ENCODE assay signal across 1 cellular context in genomic region chr19:926595-927043, GRCh38.
TF ChIP-seq lines count a peak whose summit lies in the region.

No MANE protein-coding gene starts in this region.

TF ChIP-seq in K562, 482 proteins besides CTCF, POLR2A, EP300 and RAD21 (continues in another document):
- TF ChIP-seq SMARCC2 (IDR thresholded peaks at IDR 0.05; ENCODE audit: low read depth) = no peak
- TF ChIP-seq HINFP (tag; conservative IDR thresholded peaks at IDR 0.05; ENCODE audit: low read depth) = no peak
- no peak for TF ChIP-seq EP400 (IDR thresholded peaks at IDR 0.05)
- peak; percentile 67 for TF ChIP-seq RBFOX2 (IDR thresholded peaks at IDR 0.05; ENCODE audit: low read depth, low read length)
- no peak for TF ChIP-seq PYGO2 (tag; IDR thresholded peaks at IDR 0.05)
- TF ChIP-seq ARID2 (IDR thresholded peaks at IDR 0.05) = no peak
- TF ChIP-seq NFATC3 (IDR thresholded peaks at IDR 0.05) = no peak
- TF ChIP-seq TAF1 (IDR thresholded peaks at IDR 0.05; ENCODE audit: control insufficient read depth, extremely low read depth, insufficient read depth, low read length, severe bottlenecking) = peak; percentile 22
- peak in 1 of 2 experiments; percentile 20; a peak in 1 of 4 replicates for TF ChIP-seq MAZ (CRISPR knock-in tag; conservative IDR thresholded peaks at IDR 0.05 in 1 of 2, IDR thresholded peaks at IDR 0.05 in 1 of 2)
- no peak for TF ChIP-seq BRD9 (IDR thresholded peaks at IDR 0.05; ENCODE audit: low read depth, partially characterized antibody)
- no peak for TF ChIP-seq AFF1 (IDR thresholded peaks at IDR 0.05; ENCODE audit: low read depth in 1 of 2, partially characterized antibody in 2 of 2)
- TF ChIP-seq ZBTB26 (CRISPR knock-in tag; IDR thresholded peaks at IDR 0.05) = no peak
- TF ChIP-seq ZKSCAN1 (IDR thresholded peaks at IDR 0.05; ENCODE audit: low read depth, low read length) = no peak
- no peak for TF ChIP-seq NFE2L1 (tag; IDR thresholded peaks at IDR 0.05; ENCODE audit: borderline replicate concordance, low read depth)
- TF ChIP-seq ZSCAN29 (IDR thresholded peaks at IDR 0.05) = no peak
- TF ChIP-seq SRF (CRISPR knock-in tag; IDR thresholded peaks at IDR 0.05) = no peak
- TF ChIP-seq TCF7 (IDR thresholded peaks at IDR 0.05; ENCODE audit: borderline replicate concordance) = no peak
- no peak for TF ChIP-seq RBM22 (IDR thresholded peaks at IDR 0.05; ENCODE audit: low read depth, low read length, poor library complexity, severe bottlenecking)
- no peak for TF ChIP-seq CBX8 (IDR thresholded peaks at IDR 0.05; ENCODE audit: borderline replicate concordance, extremely low read depth, low read depth, low read length, poor library complexity, severe bottlenecking)
- TF ChIP-seq ZNF75A (CRISPR knock-in tag; IDR thresholded peaks at IDR 0.05) = no peak
- TF ChIP-seq CHAMP1 (IDR thresholded peaks at IDR 0.05) = no peak
- TF ChIP-seq PURB (CRISPR knock-in tag; IDR thresholded peaks at IDR 0.05; ENCODE audit: low read depth) = no peak
- TF ChIP-seq GATAD2A (IDR thresholded peaks at IDR 0.05) = no peak
- TF ChIP-seq POLR2G (IDR thresholded peaks at IDR 0.05; ENCODE audit: low read depth, low read length) = 0 out of 2 replicates have a peak, but pooled peaks have one; percentile 18
- TF ChIP-seq ASH1L (IDR thresholded peaks at IDR 0.05; ENCODE audit: borderline replicate concordance, low read depth, partially characterized antibody) = no peak
- peak; percentile 63; the same call in 1 of the 2 replicates for TF ChIP-seq ZNF740 (CRISPR knock-in tag; IDR thresholded peaks at IDR 0.05)
- peak in 1 of 2 experiments; percentile 40; a peak in 1 of 4 replicates for TF ChIP-seq ZNF740 (tag; IDR thresholded peaks at IDR 0.05)
- TF ChIP-seq TFAP4 (CRISPR knock-in tag; IDR thresholded peaks at IDR 0.05; ENCODE audit: borderline replicate concordance) = 0 out of 2 replicates have a peak, but pooled peaks have one; percentile 22
- 0 out of 4 replicates have a peak, but pooled peaks of 1 of the 2 experiments have one; percentile 6 for TF ChIP-seq MLLT1 (IDR thresholded peaks at IDR 0.05)
- no peak for TF ChIP-seq TEAD4 (IDR thresholded peaks at IDR 0.05; ENCODE audit: low read length)
- TF ChIP-seq TEAD4 (CRISPR knock-in tag; IDR thresholded peaks at IDR 0.05; ENCODE audit: borderline replicate concordance) = no peak
- TF ChIP-seq DPF2 (IDR thresholded peaks at IDR 0.05) = no peak
- TF ChIP-seq TBP (optimal IDR thresholded peaks at IDR 0.05; ENCODE audit: low read depth, low read length) = no peak
- TF ChIP-seq MAFK (IDR thresholded peaks at IDR 0.05; ENCODE audit: low read length) = no peak
